ENCODE assay signal across 9 cellular contexts in the genomic region with DNA sequence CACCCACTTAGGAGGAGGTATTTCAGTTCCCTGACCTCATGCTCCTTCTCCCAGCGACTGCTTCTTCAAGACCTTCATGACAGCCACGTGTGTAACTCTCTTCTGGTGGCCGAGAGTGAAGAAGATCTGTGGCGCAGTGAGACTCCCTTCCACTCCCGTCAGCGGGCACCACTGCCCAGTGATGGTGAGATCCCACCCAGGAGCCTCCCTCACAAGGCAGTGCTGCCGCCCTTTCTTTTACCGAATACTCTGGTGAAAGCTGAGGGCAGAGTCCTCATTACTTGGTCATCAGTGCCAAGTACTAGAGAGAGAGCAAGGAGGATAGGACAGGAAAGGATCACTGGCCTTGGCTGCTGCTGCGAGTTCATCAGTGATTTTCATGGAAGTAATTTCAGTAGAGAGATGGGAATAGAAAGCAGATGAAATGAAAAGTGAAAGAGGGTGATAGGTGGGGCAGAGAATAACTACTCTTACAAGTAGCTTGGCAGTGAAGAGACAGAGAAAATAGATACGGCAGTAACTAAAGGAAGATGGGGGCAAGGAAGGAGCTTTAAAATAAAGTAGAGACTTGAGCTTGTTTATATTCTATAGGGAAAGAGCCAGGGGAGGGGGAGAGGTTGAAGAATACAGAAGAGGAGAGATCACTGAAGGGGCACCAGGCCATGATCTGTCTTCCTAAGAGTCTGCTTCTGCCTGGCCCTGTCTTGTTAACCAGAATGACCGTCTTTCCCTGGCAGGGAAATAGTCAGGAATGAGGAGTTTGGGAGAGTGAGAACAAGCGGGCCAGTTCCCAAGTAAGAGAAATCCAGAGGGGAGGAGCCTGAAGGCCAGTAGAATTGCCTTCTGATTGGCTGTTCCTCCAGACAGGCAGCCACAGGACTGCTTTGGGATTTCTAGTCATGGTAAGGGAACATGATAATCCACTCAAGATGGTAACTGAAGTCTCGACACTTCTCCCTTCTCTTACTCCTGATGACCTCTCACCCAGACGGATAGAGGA. TPM values are rescaled to one million over a fixed set of nuclear protein-coding genes. Genes with fewer than 3 reads are reported as not detected.
DNase-seq lines count a peak whose midpoint lies in the region; ATAC-seq and TF ChIP-seq lines count a peak whose summit lies in the region.
"Had no signal": no experiment of that assay in that cellular context is flagged by ENCODE, and none has a peak within 500 bp of the region (broad histone marks: within the 10 kb centered on the region; RNA-seq: fewer than 3 reads in every experiment).

No MANE protein-coding gene starts in this region.

- no peaks in the 10 kb centered on the region for H3K9me3 ChIP-seq in CD8-positive, alpha-beta T cell (ENCODE audit: low read length)
- H3K9me3 ChIP-seq in heart right ventricle (no peaks in the 10 kb centered on the region), parathyroid adenoma (ENCODE audit: control insufficient read depth, low read length) (no peaks in the 10 kb centered on the region)

- H3K27me3 ChIP-seq in CD8-positive, alpha-beta T cell (ENCODE audit: insufficient read depth, low read length), result no peaks in the 10 kb centered on the region
- H3K27me3 ChIP-seq in heart right ventricle (no peaks in the 10 kb centered on the region), parathyroid adenoma (ENCODE audit: control insufficient read depth, insufficient read depth, low read length) (no peaks in the 10 kb centered on the region)

- no peak for ATAC-seq in CD8-positive, alpha-beta T cell
- no peak for ATAC-seq in activated naive CD8-positive, alpha-beta T cell treated with anti-CD3 and anti-CD28 coated beads, Interleukin-2, amount 50 U/mL, for 24 hours
- ATAC-seq in heart right ventricle, result peak in 7 of 8 donors; percentile 63 to 86 (median 70)

- H3K27ac Mint-ChIP-seq in CD8-positive, alpha-beta T cell, result peak overlapping the region; percentile 7
- peak overlapping the region; percentile 11 for H3K27ac Mint-ChIP-seq in activated naive CD8-positive, alpha-beta T cell treated with anti-CD3 and anti-CD28 coated beads, Interleukin-2, amount 50 U/mL, for 24 hours

- intact Hi-C loops in CD8-positive, alpha-beta T cell (cut with DNase I, micrococcal nuclease), result no loop called here
- intact Hi-C loops in heart right ventricle (cut with DNase I), result no loop called here

- H3K9me3 Mint-ChIP-seq in CD8-positive, alpha-beta T cell, result no peaks in the 10 kb centered on the region
- H3K9me3 Mint-ChIP-seq in activated naive CD8-positive, alpha-beta T cell treated with anti-CD3 and anti-CD28 coated beads, Interleukin-2, amount 50 U/mL, for 24 hours, result no peaks in the 10 kb centered on the region

- peak overlapping the region; percentile 15 for H3K4me2 ChIP-seq in parathyroid adenoma (ENCODE audit: low read length)

- no peaks in the 10 kb centered on the region for H3K4me1 ChIP-seq in CD8-positive, alpha-beta T cell (ENCODE audit: insufficient read depth, low read length)
- peaks cover 0 to 16% (median 5%) of the 10 kb centered on the region in 9 donors for H3K4me1 ChIP-seq in heart right ventricle
- H3K4me1 ChIP-seq in parathyroid adenoma, result peaks cover 2% of the 10 kb centered on the region

- CTCF ChIA-PET in CD8-positive, alpha-beta T cell (lab: Charles Lee), result interaction anchor here (0.8 kb wide), 1 partner anchor 21 kb away, joined by 3 read pairs; no protein-coding TSS in a partner anchor

- peaks cover 42% of the 10 kb centered on the region for H3K36me3 ChIP-seq in CD8-positive, alpha-beta T cell (ENCODE audit: insufficient read depth, low read length)
- H3K36me3 ChIP-seq in heart right ventricle (peaks cover 0 to 100% (median 63%) of the 10 kb centered on the region in 9 donors), parathyroid adenoma (ENCODE audit: control insufficient read depth, insufficient read depth, low read length) (no peaks in the 10 kb centered on the region)

- no peak for TF ChIP-seq CTCF in CD8-positive, alpha-beta T cell (IDR thresholded peaks at IDR 0.05)
- TF ChIP-seq CTCF in heart right ventricle (IDR thresholded peaks at IDR 0.05) (no peak), parathyroid adenoma (IDR thresholded peaks at IDR 0.05) (no peak)

- no peak overlapping the region for H3K4me3 ChIP-seq in CD8-positive, alpha-beta T cell (ENCODE audit: low read depth, low read length)
- H3K4me3 ChIP-seq in heart right ventricle, result no peak overlapping the region
- no peak overlapping the region for H3K4me3 ChIP-seq in parathyroid adenoma (ENCODE audit: low read depth, low read length)

- H3K36me3 Mint-ChIP-seq in CD8-positive, alpha-beta T cell, result peaks cover 90% of the 10 kb centered on the region
- H3K36me3 Mint-ChIP-seq in activated naive CD8-positive, alpha-beta T cell treated with anti-CD3 and anti-CD28 coated beads, Interleukin-2, amount 50 U/mL, for 24 hours (ENCODE audit: low read depth), result peaks cover 19% of the 10 kb centered on the region

- POLR2A ChIA-PET in CD8-positive, alpha-beta T cell (lab: Charles Lee), result interaction anchor here (0.8 kb wide), 1 partner anchor 13 kb away, joined by 4 read pairs; no protein-coding TSS in a partner anchor

- no peak for DNase-seq in CD8-positive, alpha-beta T cell
- DNase-seq in activated naive CD8-positive, alpha-beta T cell treated with anti-CD3 and anti-CD28 coated beads, Interleukin-2, amount 50 U/mL, for 24 hours, result no peak
- DNase-seq in heart right ventricle (peak in 1 of 2 donors; percentile 49), NOMO-1 treated with dmso at 0.1 percent for 144 hours (lab: John Stamatoyannopoulos, UW; ENCODE audit: unreplicated experiment) (no peak), NAMALWA (ENCODE audit: low spot score) (no peak), SHP77 (lab: John Stamatoyannopoulos, UW) (no peak)
- DNase-seq in stimulated activated CD4-positive, alpha-beta T cell treated with anti-CD3 and anti-CD28 coated beads, Interleukin-4, amount 100 ng/mL, for 4 hours, result no peak
- DNase-seq: stimulated activated CD4-positive, alpha-beta T cell treated with anti-CD3 and anti-CD28 coated beads, Interleukin-1b, Interleukin-23, amount 100 ng/mL, for 48 hours had no signal

- H2AFZ ChIP-seq in parathyroid adenoma, result no peak overlapping the region

- H3K27me3 Mint-ChIP-seq in CD8-positive, alpha-beta T cell (ENCODE audit: low read depth), result no peaks in the 10 kb centered on the region
- no peaks in the 10 kb centered on the region for H3K27me3 Mint-ChIP-seq in activated naive CD8-positive, alpha-beta T cell treated with anti-CD3 and anti-CD28 coated beads, Interleukin-2, amount 50 U/mL, for 24 hours

- no peak overlapping the region for H3K4me3 Mint-ChIP-seq in CD8-positive, alpha-beta T cell
- no peak overlapping the region for H3K4me3 Mint-ChIP-seq in activated naive CD8-positive, alpha-beta T cell treated with anti-CD3 and anti-CD28 coated beads, Interleukin-2, amount 50 U/mL, for 24 hours

- no peaks in the 10 kb centered on the region for H3K4me1 Mint-ChIP-seq in CD8-positive, alpha-beta T cell (ENCODE audit: low read depth)
- no peaks in the 10 kb centered on the region for H3K4me1 Mint-ChIP-seq in activated naive CD8-positive, alpha-beta T cell treated with anti-CD3 and anti-CD28 coated beads, Interleukin-2, amount 50 U/mL, for 24 hours

- H3K9ac ChIP-seq in parathyroid adenoma, result no peak overlapping the region

- no peaks in the 10 kb centered on the region for H3K79me2 ChIP-seq in parathyroid adenoma

- WGBS in heart right ventricle, 2 donors, result 67 to 80% methylated on average over 14 of the region's 14 CpGs

- no peak overlapping the region for H3K27ac ChIP-seq in CD8-positive, alpha-beta T cell (ENCODE audit: low read depth, low read length)
- H3K27ac ChIP-seq in heart right ventricle, result peak overlapping the region in 4 of 10 donors; percentile 19 to 68 (median 48)
- H3K27ac ChIP-seq in parathyroid adenoma, result no peak overlapping the region

RNA-seq across cellular contexts. Expression of a gene that starts 18.3 kb away (rescaled TPM):
- total RNA-seq in CD8-positive, alpha-beta T cell, result 10 to 100 TPM in 1 of 2 experiments, 1 to 10 TPM in 1; 9.4 to 10.3 TPM
- total RNA-seq in heart right ventricle, result 10 to 100 TPM; 15.9 to 24.4 (median 19.9) TPM
- 10 to 100 TPM; 13.1 to 67.4 TPM for polyA plus RNA-seq in heart right ventricle

RNA-seq across cellular contexts. Expression of a gene that starts 45.7 kb away (rescaled TPM):
- 10 to 100 TPM; 57.0 to 64.4 TPM for total RNA-seq in CD8-positive, alpha-beta T cell
- total RNA-seq in heart right ventricle, result 10 to 100 TPM; 20.5 to 38.3 (median 26.0) TPM
- polyA plus RNA-seq in heart right ventricle, result 10 to 100 TPM in 1 of 2 donors, 1 to 10 TPM in 1; 8.6 to 44.0 TPM

RNA-seq across cellular contexts. Expression of a gene that starts 45.8 kb away (rescaled TPM):
- total RNA-seq in CD8-positive, alpha-beta T cell, result 10 to 100 TPM; 18.8 to 20.2 TPM
- total RNA-seq in heart right ventricle, result 10 to 100 TPM; 10.5 to 22.5 (median 13.9) TPM
- 10 to 100 TPM; 11.8 to 32.4 TPM for polyA plus RNA-seq in heart right ventricle

Comparison
In these comparisons a context has a peak if more than half of its experiments do, and no peak if none do; other contexts are left out.
1. ATAC-seq: peak in heart right ventricle (7 of 8); none in CD8-positive, alpha-beta T cell (single experiment) and activated naive CD8-positive, alpha-beta T cell treated with anti-CD3 and anti-CD28 coated beads, Interleukin-2, amount 50 U/mL, for 24 hours (single experiment).